In the genomic region with DNA sequence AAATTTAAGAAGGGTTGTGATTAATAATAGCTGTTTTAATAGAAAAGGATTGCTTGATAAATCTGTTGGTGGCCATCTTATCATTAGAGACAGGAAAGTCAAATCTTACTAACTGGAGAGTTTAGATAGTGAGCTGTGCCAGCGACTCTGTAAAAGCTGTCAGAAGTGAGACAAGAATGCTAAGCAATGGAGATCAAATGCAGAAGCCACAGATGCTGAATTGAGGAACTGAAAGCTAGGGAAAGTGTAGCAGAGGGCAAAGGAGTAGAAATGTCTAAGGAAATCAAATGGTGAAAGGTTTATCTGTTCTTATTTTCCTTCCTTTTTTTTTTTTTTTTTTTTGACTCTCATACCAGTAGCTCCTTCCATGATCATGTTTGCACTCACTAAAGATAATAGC, we compare ENCODE assay signal across 15 cellular contexts. TPM values are rescaled to one million over a fixed set of nuclear protein-coding genes. Genes with fewer than 3 reads are reported as not detected.
DNase-seq lines count a peak whose midpoint lies in the region; ATAC-seq and TF ChIP-seq lines count a peak whose summit lies in the region.
"Had no signal": no experiment of that assay in that cellular context is flagged by ENCODE, and none has a peak within 500 bp of the region (broad histone marks: within the 10 kb centered on the region; RNA-seq: fewer than 3 reads in every experiment).

No MANE protein-coding gene starts in this region.

- H2AK5ac ChIP-seq in mesenchymal stem cell (ENCODE audit: low read length, severe bottlenecking), result no peak overlapping the region

- WGBS in mesenchymal stem cell, result 24% methylated on average over 1 of the region's 1 CpG

- H3K4me1 ChIP-seq in OCI-LY3 (ENCODE audit: low read length), result peaks cover 17% of the 10 kb centered on the region
- H3K4me1 ChIP-seq in upper lobe of right lung, result no peaks in the 10 kb centered on the region
- H3K4me1 ChIP-seq in mesenchymal stem cell (ENCODE audit: control insufficient read depth, insufficient read depth, low read depth, low read length), result no peaks in the 10 kb centered on the region
- H3K4me1 ChIP-seq: ascending aorta had no signal

- H2BK12ac ChIP-seq in mesenchymal stem cell (ENCODE audit: low read length in 2 of 2), result no peak overlapping the region

- no peaks in the 10 kb centered on the region for H4K20me1 ChIP-seq in OCI-LY3 (ENCODE audit: insufficient read depth, low read length)

- H3K79me2 ChIP-seq in OCI-LY3 (ENCODE audit: low read length), result no peaks in the 10 kb centered on the region

- no peak overlapping the region for H2AFZ ChIP-seq in OCI-LY3 (ENCODE audit: low read depth, low read length)
- H2AFZ ChIP-seq in mesenchymal stem cell (ENCODE audit: low read depth, low read length), result no peak overlapping the region

- H3K27me3 ChIP-seq in OCI-LY3 (ENCODE audit: low read depth, low read length) (no peaks in the 10 kb centered on the region), upper lobe of right lung (no peaks in the 10 kb centered on the region), mesenchymal stem cell (ENCODE audit: control insufficient read depth in 1 of 2, insufficient read depth in 1 of 2, low read length in 2 of 2) (no peaks in the 10 kb centered on the region)
- H3K27me3 ChIP-seq: ascending aorta, heart right ventricle had no signal

- H3K23ac ChIP-seq in mesenchymal stem cell (ENCODE audit: low read length in 2 of 2), result no peak overlapping the region

- no peak overlapping the region for H3K14ac ChIP-seq in mesenchymal stem cell (ENCODE audit: low read length in 2 of 2)

- H3K9me3 ChIP-seq in OCI-LY3 (ENCODE audit: insufficient read depth, low read length) (no peaks in the 10 kb centered on the region), upper lobe of right lung (no peaks in the 10 kb centered on the region), mesenchymal stem cell (ENCODE audit: control insufficient read depth, low read length) (peaks cover 7% of the 10 kb centered on the region)
- H3K9me3 ChIP-seq: ascending aorta, thoracic aorta had no signal

- no peak overlapping the region for H2BK120ac ChIP-seq in mesenchymal stem cell (ENCODE audit: low read depth, low read length)

- no peak for TF ChIP-seq CTCF in OCI-LY3 (IDR thresholded peaks at IDR 0.05; ENCODE audit: low read depth, low read length)
- TF ChIP-seq CTCF in upper lobe of right lung (IDR thresholded peaks at IDR 0.05), result no peak

- H3K4ac ChIP-seq in mesenchymal stem cell (ENCODE audit: low read depth in 1 of 2, low read length in 2 of 2), result no peak overlapping the region

- H4K91ac ChIP-seq in mesenchymal stem cell (ENCODE audit: low read length), result no peak overlapping the region

- DNase-seq in upper lobe of right lung (no peak), NCI-H748 (lab: John Stamatoyannopoulos, UW; ENCODE audit: unreplicated experiment) (no peak), mesenchymal stem cell (no peak)
- DNase-seq: heart right ventricle, NCI-H1048, NCI-H774, T-helper 2 cell had no signal

- no peak overlapping the region for H2BK5ac ChIP-seq in mesenchymal stem cell (ENCODE audit: low read depth, low read length, poor library complexity, severe bottlenecking)

- intact Hi-C loops in upper lobe of right lung (cut with DNase I), result no loop called here

- H3K9ac ChIP-seq in OCI-LY3 (ENCODE audit: low read length) (no peak overlapping the region), mesenchymal stem cell (ENCODE audit: low read length) (no peak overlapping the region)

- H3K4me3 ChIP-seq in OCI-LY3 (ENCODE audit: low read length), result peak overlapping the region; percentile 39
- no peak overlapping the region for H3K4me3 ChIP-seq in upper lobe of right lung
- H3K4me3 ChIP-seq in mesenchymal stem cell (ENCODE audit: insufficient read depth in 1 of 2, low read depth in 1 of 2, low read length in 2 of 2), result no peak overlapping the region
- H3K4me3 ChIP-seq: ascending aorta, heart right ventricle, lung, thoracic aorta had no signal

- ATAC-seq in GM19043 (IDR thresholded peaks at IDR 0.05; ENCODE audit: low read depth, unreplicated experiment) (peak; percentile 74), HG03060 (IDR thresholded peaks at IDR 0.05; ENCODE audit: low read depth, unreplicated experiment) (peak; percentile 55), upper lobe of right lung (peak; percentile 85), HG03457 (IDR thresholded peaks at IDR 0.05; ENCODE audit: unreplicated experiment) (no peak)
- ATAC-seq: heart right ventricle had no signal

- no peak overlapping the region for H3K18ac ChIP-seq in mesenchymal stem cell (ENCODE audit: low read depth in 1 of 2, low read length in 2 of 2)

- peak overlapping the region; percentile 49 for H3K27ac ChIP-seq in OCI-LY3 (ENCODE audit: low read length)
- H3K27ac ChIP-seq in upper lobe of right lung, result no peak overlapping the region
- no peak overlapping the region for H3K27ac ChIP-seq in mesenchymal stem cell (ENCODE audit: low read length, poor library complexity, severe bottlenecking)
- H3K27ac ChIP-seq: ascending aorta, heart right ventricle, thoracic aorta had no signal

- no peaks in the 10 kb centered on the region for H3K79me1 ChIP-seq in mesenchymal stem cell (replicated peaks; ENCODE audit: low read length, poor library complexity, severe bottlenecking)

- H3K4me2 ChIP-seq in OCI-LY3 (ENCODE audit: low read length) (peak overlapping the region; percentile 64), mesenchymal stem cell (ENCODE audit: low read length, poor library complexity, severe bottlenecking) (no peak overlapping the region)

- H3K36me3 ChIP-seq in OCI-LY3 (replicated peaks; ENCODE audit: low read depth, low read length) (peaks cover 8% of the 10 kb centered on the region), upper lobe of right lung (no peaks in the 10 kb centered on the region), mesenchymal stem cell (ENCODE audit: control insufficient read depth in 1 of 2, insufficient read depth in 2 of 2, low read depth in 1 of 2, low read length in 2 of 2) (no peaks in the 10 kb centered on the region)
- H3K36me3 ChIP-seq: ascending aorta, heart right ventricle, thoracic aorta had no signal

- no peak overlapping the region for H4K8ac ChIP-seq in mesenchymal stem cell (ENCODE audit: low read length)

- H2BK15ac ChIP-seq in mesenchymal stem cell (ENCODE audit: low read depth, poor library complexity, severe bottlenecking), result no peak overlapping the region

RNA-seq across cellular contexts. Expression of a gene that starts 13.7 kb away (rescaled TPM):
- not detected for total RNA-seq in upper lobe of right lung
- polyA plus RNA-seq in mesenchymal stem cell (2013, experiment 1 of 2), result not detected
- not detected for polyA plus RNA-seq in mesenchymal stem cell (2013, experiment 2 of 2)
- total RNA-seq: ascending aorta, heart right ventricle, lung, posterior vena cava, thoracic aorta had no signal
- polyA plus RNA-seq: heart right ventricle, lung had no signal

RNA-seq across cellular contexts. Expression of a gene that starts 36.4 kb away (rescaled TPM):
- not detected for total RNA-seq in upper lobe of right lung
- not detected for polyA plus RNA-seq in mesenchymal stem cell (2013, experiment 1 of 2)
- polyA plus RNA-seq in mesenchymal stem cell (2013, experiment 2 of 2), result not detected
- total RNA-seq: ascending aorta, lung, posterior vena cava, thoracic aorta had no signal
- polyA plus RNA-seq: heart right ventricle, lung had no signal
